8 cellular contexts compared by ENCODE assay signal in genomic region chr5:163437309-163438182, GRCh38. TPM values are rescaled to one million over a fixed set of nuclear protein-coding genes. Genes with fewer than 3 reads are reported as not detected.
DNase-seq lines count a peak whose midpoint lies in the region; ATAC-seq, FAIRE-seq and TF ChIP-seq lines count a peak whose summit lies in the region.

Gene CCNG1 (plus strand): TSS chr5:163437595. CDS start chr5:163439257, 1,662 bp downstream.

- TF ChIP-seq CTCF in D721Med (IDR thresholded peaks at IDR 0.05; ENCODE audit: insufficient read depth, missing control alignments), result no peak
- no peak for TF ChIP-seq CTCF in endothelial cell of umbilical vein (IDR thresholded peaks at IDR 0.05; ENCODE audit: extremely low read depth in 1 of 2, insufficient read depth in 1 of 2, low read depth in 1 of 2, low read length in 2 of 2)

- no peaks in the 10 kb centered on the region for H3K9me3 ChIP-seq in endothelial cell of umbilical vein (replicated peaks; ENCODE audit: control insufficient read depth, insufficient read depth, low read length)

- H3K4me1 ChIP-seq in endothelial cell of umbilical vein (ENCODE audit: control insufficient read depth, extremely low read depth, insufficient read depth, low read length), result peaks cover 19% of the 10 kb centered on the region

- POLR2A ChIA-PET in endothelial cell of umbilical vein (lab: Charles Lee), result interaction anchor here (0.6 to 4.1 kb wide), 4 partner anchors 10 to 72 kb away, joined by 3 to 34 read pairs (median 4); partner anchors contain the start of genes HMMR and NUDCD2

- intact Hi-C loops in endothelial cell of umbilical vein (cut with micrococcal nuclease), result loop anchor here (1.0 kb wide), 2 partner anchors 23 to 68 kb away; partner anchors contain the start of genes HMMR, MAT2B and NUDCD2

- DNase-seq in D721Med (ENCODE audit: insufficient read length, low spot score), result peak; percentile 58
- DNase-seq in HuH-7 (ENCODE audit: low spot score), result peak; percentile 78
- peak; percentile 98 for DNase-seq in OCI-M1 (lab: John Stamatoyannopoulos, UW)
- DNase-seq in activated T-cell treated with anti-CD3 and anti-CD28 coated beads for 24 hours (ENCODE audit: low read depth), result peak; percentile 87
- peak; percentile 97 for DNase-seq in endothelial cell of umbilical vein (ENCODE audit: low read depth, low spot score)
- peak; percentile 97 for DNase-seq in midbrain (lab: John Stamatoyannopoulos, UW)
- DNase-seq in stimulated activated CD8-positive, alpha-beta memory T cell treated with anti-CD3 and anti-CD28 coated beads, Interleukin-2, amount 100 ng/mL, for 1 hour (ENCODE audit: low read depth in 2 of 2), result peak; percentile 68 to 77

- peak within 1 kb of the TSS; percentile 90 for H3K9ac ChIP-seq in endothelial cell of umbilical vein (replicated peaks; ENCODE audit: extremely low read depth, insufficient read depth, low read length)

- H3K36me3 ChIP-seq in endothelial cell of umbilical vein (ENCODE audit: control insufficient read depth in 2 of 2, extremely low read depth in 1 of 2, insufficient read depth in 2 of 2, low read length in 2 of 2), result peaks cover 10 to 14% of the 10 kb centered on the region in 2 experiments

- dilution Hi-C loops in endothelial cell of umbilical vein (cut with MboI; ENCODE audit: extremely low pct_ligation_motif_present, low sequenced_read_pairs), result no loop called here

- H4K20me1 ChIP-seq in endothelial cell of umbilical vein (replicated peaks; ENCODE audit: control insufficient read depth, extremely low read depth, insufficient read depth, low read length), result peaks cover 5% of the 10 kb centered on the region

- peak; percentile 96 for TF ChIP-seq POLR2A in endothelial cell of umbilical vein (IDR thresholded peaks at IDR 0.05; ENCODE audit: low read depth, low read length)

- peaks cover 0 to 4% of the 10 kb centered on the region in 2 experiments for H3K27me3 ChIP-seq in endothelial cell of umbilical vein (ENCODE audit: control insufficient read depth in 2 of 2, insufficient read depth in 2 of 2, low read length in 2 of 2)

- BruUV-seq in endothelial cell of umbilical vein (replicated peaks; lab: Mats Ljungman, UMichigan), result TSS peak; percentile 33

- H3K9me1 ChIP-seq in endothelial cell of umbilical vein (replicated peaks; ENCODE audit: control insufficient read depth, extremely low read depth, insufficient read depth, low read length), result no peaks in the 10 kb centered on the region

- peak; percentile 98 for ATAC-seq in GM21515 (IDR thresholded peaks at IDR 0.05; ENCODE audit: unreplicated experiment)

- H2AFZ ChIP-seq in endothelial cell of umbilical vein (ENCODE audit: low read depth, low read length), result peak within 1 kb of the TSS; percentile 84

- peak within 1 kb of the TSS; percentile 90 to 99 (median 92) for H3K4me3 ChIP-seq in endothelial cell of umbilical vein (replicated peaks in 1 of 3; ENCODE audit: insufficient read depth in 1 of 3, low read depth in 1 of 3, low read length in 3 of 3)

- FAIRE-seq in D721Med (lab: Jason Lieb, UNC), result no peak
- FAIRE-seq in endothelial cell of umbilical vein (lab: Jason Lieb, UNC), result peak; percentile 94

- CTCF ChIA-PET in endothelial cell of umbilical vein (lab: Charles Lee), result interaction anchor here (0.8 to 2.6 kb wide), 3 partner anchors 22 to 29 kb away, joined by 3 to 10 read pairs (median 8); partner anchors contain the start of genes HMMR and NUDCD2

- H3K27ac ChIP-seq in endothelial cell of umbilical vein (ENCODE audit: insufficient read depth, low read depth, low read length), result peak within 1 kb of the TSS; percentile 77

- H3K79me2 ChIP-seq in endothelial cell of umbilical vein (ENCODE audit: control insufficient read depth, insufficient read depth, low read length), result peaks cover 39% of the 10 kb centered on the region

- peak within 1 kb of the TSS; percentile 96 for H3K4me2 ChIP-seq in endothelial cell of umbilical vein (ENCODE audit: insufficient read depth, low read length)

TF ChIP-seq in endothelial cell of umbilical vein, 7 proteins besides CTCF, POLR2A, EP300 and RAD21:
- TF ChIP-seq POLR2AphosphoS5 (IDR thresholded peaks at IDR 0.05; ENCODE audit: insufficient read depth, low read depth, low read length) (peak; percentile 89), MYC (IDR thresholded peaks at IDR 0.05; ENCODE audit: low read depth, low read length) (no peak)
TF ChIP-seq in endothelial cell of umbilical vein: peak in this region for 1.

RNA-seq across cellular contexts. Expression of gene CCNG1, which starts in this region (rescaled TPM):
- 164 and 186 TPM in 2 replicates for total RNA-seq in endothelial cell of umbilical vein
- 40.8 and 47.2 TPM in 2 replicates for polyA plus RNA-seq in endothelial cell of umbilical vein
- 91.0 and 109 TPM in 2 replicates for polyA plus RNA-seq in endothelial cell of umbilical vein (2011; cell fraction: cytosol; rRNA removed)
- polyA plus RNA-seq in endothelial cell of umbilical vein (2011; cell fraction: nucleus; rRNA removed), result 77.8 and 101 TPM in 2 replicates
- 203 and 286 TPM in 2 replicates for polyA plus RNA-seq in endothelial cell of umbilical vein (2012)
- 79.3 and 82.4 TPM in 2 replicates for polyA minus RNA-seq in endothelial cell of umbilical vein
- 56.9 TPM for polyA minus RNA-seq in endothelial cell of umbilical vein (2011; cell fraction: cytosol; rRNA and poly(A)+ RNA removed)
- polyA minus RNA-seq in endothelial cell of umbilical vein (2011; cell fraction: nucleus; rRNA and poly(A)+ RNA removed), result 45.1 and 58.3 TPM in 2 replicates

Comparison
In these comparisons a context has a peak if more than half of its experiments do, and no peak if none do; other contexts are left out.
1. Peak in every context shown above with its lines: DNase-seq, ATAC-seq, H3K4me3 ChIP-seq and H3K27ac ChIP-seq.